19 cellular contexts compared by ENCODE assay signal in genomic region chr13:80921556-80921955, GRCh38.
"Had no signal": no experiment of that assay in that cellular context is flagged by ENCODE, and none has a peak within 500 bp of the region (broad histone marks: within the 10 kb centered on the region; RNA-seq: fewer than 3 reads in every experiment).

No MANE protein-coding gene starts in this region.

- H3K27ac ChIP-seq: adrenal gland, left ventricle myocardium inferior, skin epidermis, transverse colon, vagina, WERI-Rb-1 had no signal

- H3K27me3 ChIP-seq: adrenal gland, transverse colon, vagina had no signal

- DNase-seq: activated CD4-positive, alpha-beta memory T cell treated with anti-CD3 and anti-CD28 coated beads for 36 hours; activated effector memory CD4-positive, alpha-beta T cell treated with Interleukin-2 at 50 U/mL for 16 hours; activated naive CD4-positive, alpha-beta T cell treated with anti-CD3 and anti-CD28 coated beads, Interleukin-2, amount 50 U/mL, for 16 hours; activated T-cell treated with anti-CD3 and anti-CD28 coated beads, Interleukin-2, amount 50 U/mL, for 4 hours; adrenal gland; effector memory CD4-positive, alpha-beta T cell; glutamatergic neuron; hypothalamus; left ventricle myocardium inferior; mesenchymal stem cell; retina; stimulated activated CD4-positive, alpha-beta T cell treated with anti-CD3 and anti-CD28 coated beads, Interleukin-4, amount 100 ng/mL, for 24 hours; stimulated activated naive CD4-positive, alpha-beta T cell treated with Interleukin-2 at 50 U/mL for 16 hours; substantia nigra; T-helper 1 cell; transverse colon; WERI-Rb-1 had no signal

- H3K36me3 ChIP-seq: adrenal gland, left ventricle myocardium inferior, transverse colon, vagina, WERI-Rb-1 had no signal

- H3K4me3 ChIP-seq: adrenal gland, left ventricle myocardium inferior, skin epidermis, transverse colon, vagina had no signal

- H3K9me3 ChIP-seq: adrenal gland, left ventricle myocardium inferior, transverse colon, vagina had no signal

- H3K4me1 ChIP-seq: adrenal gland, transverse colon, vagina had no signal
